In the genomic region with DNA sequence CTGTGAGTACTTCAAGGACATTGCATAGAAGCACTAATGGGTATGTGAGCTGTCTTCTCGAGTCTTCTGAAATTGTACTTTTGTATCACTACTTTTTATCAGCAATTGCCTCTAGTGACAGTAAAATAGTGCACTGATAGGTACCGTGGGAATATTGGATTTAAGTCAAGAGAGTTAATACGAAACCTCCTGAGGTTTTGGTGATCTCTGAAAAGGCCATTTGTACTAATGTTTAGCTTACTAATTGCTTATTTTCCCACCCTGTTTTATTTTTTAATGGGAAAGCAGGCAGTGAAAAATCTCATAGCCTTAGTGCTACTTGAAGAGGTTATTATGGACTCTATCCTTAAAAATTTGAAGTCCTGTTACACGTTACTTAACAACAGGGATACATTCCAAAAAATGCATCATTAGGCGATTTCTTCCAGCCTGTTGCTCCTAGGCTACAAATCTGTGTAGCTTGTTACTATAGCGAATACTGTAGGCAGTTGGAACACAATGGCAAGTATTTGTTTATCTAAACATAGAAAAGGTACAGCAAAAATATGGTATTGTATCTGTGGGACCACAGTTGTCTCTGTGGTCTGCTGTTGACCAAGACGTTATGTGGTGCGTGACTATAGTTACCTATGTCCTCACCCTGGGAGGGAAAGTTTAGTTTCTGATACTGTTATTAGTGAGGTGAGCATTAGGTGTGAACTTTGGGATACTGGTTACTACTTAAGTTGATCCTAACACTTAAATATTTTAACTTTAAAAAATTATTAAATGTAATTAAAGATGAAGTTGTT, we compare ENCODE assay signal across 10 cellular contexts.
DNase-seq lines count a peak whose midpoint lies in the region; ATAC-seq and TF ChIP-seq lines count a peak whose summit lies in the region.
"Had no signal": no experiment of that assay in that cellular context is flagged by ENCODE, and none has a peak within 500 bp of the region (broad histone marks: within the 10 kb centered on the region; RNA-seq: fewer than 3 reads in every experiment).

No MANE protein-coding gene starts in this region.

- TF ChIP-seq CTCF in prostate gland (IDR thresholded peaks at IDR 0.05) (no peak), progenitor cell of endocrine pancreas (IDR thresholded peaks at IDR 0.05; ENCODE audit: unreplicated experiment) (no peak)

- H3K27ac Mint-ChIP-seq in activated T-cell treated with anti-CD3 and anti-CD28 coated beads, Interleukin-2, amount 50 U/mL, for 72 hours: peak overlapping the region; percentile 63
- no peak overlapping the region for H3K27ac Mint-ChIP-seq in progenitor cell of endocrine pancreas

- no peak overlapping the region for H3K27ac ChIP-seq in prostate gland
- H3K27ac ChIP-seq: uterus had no signal

- H3K9ac ChIP-seq in skeletal muscle satellite cell (ENCODE audit: low read depth, low read length): no peak overlapping the region

- H3K36me3 Mint-ChIP-seq in activated T-cell treated with anti-CD3 and anti-CD28 coated beads, Interleukin-2, amount 50 U/mL, for 72 hours (ENCODE audit: insufficient read depth in 2 of 2): peaks cover 17 to 37% of the 10 kb centered on the region in 2 donors
- H3K36me3 Mint-ChIP-seq in progenitor cell of endocrine pancreas (ENCODE audit: insufficient read depth): peaks cover 13% of the 10 kb centered on the region

- peak overlapping the region; percentile 46 for H3K4me2 ChIP-seq in skeletal muscle satellite cell (ENCODE audit: low read length)

- peaks cover 73% of the 10 kb centered on the region for H3K4me1 Mint-ChIP-seq in activated T-cell treated with anti-CD3 and anti-CD28 coated beads, Interleukin-2, amount 50 U/mL, for 72 hours (ENCODE audit: low read depth)
- peaks cover 4% of the 10 kb centered on the region for H3K4me1 Mint-ChIP-seq in progenitor cell of endocrine pancreas (ENCODE audit: low read depth)

- H3K27me3 Mint-ChIP-seq in activated T-cell treated with anti-CD3 and anti-CD28 coated beads, Interleukin-2, amount 50 U/mL, for 72 hours (ENCODE audit: low read depth): no peaks in the 10 kb centered on the region
- no peaks in the 10 kb centered on the region for H3K27me3 Mint-ChIP-seq in progenitor cell of endocrine pancreas

- DNase-seq in activated T-cell treated with anti-CD3 and anti-CD28 coated beads, Interleukin-2, amount 50 U/mL, for 72 hours: no peak
- no peak for DNase-seq in activated T-cell treated with anti-CD3 and anti-CD28 coated beads for 4 hours
- DNase-seq in dermis blood vessel endothelial cell: peak; percentile 42
- DNase-seq in prostate gland (ENCODE audit: low spot score): no peak
- DNase-seq in progenitor cell of endocrine pancreas (ENCODE audit: low spot score, unreplicated experiment): no peak
- DNase-seq: activated T-cell treated with anti-CD3 and anti-CD28 coated beads, Interleukin-2, amount 50 U/mL, for 1 hour; uterus had no signal

- H3K4me1 ChIP-seq in skeletal muscle satellite cell (ENCODE audit: control insufficient read depth, insufficient read depth, low read length): peaks cover 44% of the 10 kb centered on the region
- no peaks in the 10 kb centered on the region for H3K4me1 ChIP-seq in prostate gland (replicated peaks)
- H3K4me1 ChIP-seq: uterus had no signal

- WGBS in prostate gland: 83% methylated on average over 8 of the region's 8 CpGs

- ATAC-seq in activated T-cell treated with anti-CD3 and anti-CD28 coated beads, Interleukin-2, amount 50 U/mL, for 72 hours (replicated peaks in 1 of 2): no peak
- ATAC-seq in HG03520 (IDR thresholded peaks at IDR 0.05; ENCODE audit: unreplicated experiment) (peak; percentile 78), GM19023 (IDR thresholded peaks at IDR 0.05; ENCODE audit: unreplicated experiment) (no peak)

- peak overlapping the region in 1 of 2 donors; percentile 33 for H3K4me3 Mint-ChIP-seq in activated T-cell treated with anti-CD3 and anti-CD28 coated beads, Interleukin-2, amount 50 U/mL, for 72 hours
- H3K4me3 Mint-ChIP-seq in progenitor cell of endocrine pancreas (ENCODE audit: low read depth): no peak overlapping the region

- H3K9me3 Mint-ChIP-seq in activated T-cell treated with anti-CD3 and anti-CD28 coated beads, Interleukin-2, amount 50 U/mL, for 72 hours: no peaks in the 10 kb centered on the region
- no peaks in the 10 kb centered on the region for H3K9me3 Mint-ChIP-seq in progenitor cell of endocrine pancreas (ENCODE audit: low read depth)

- H3K9me3 ChIP-seq in skeletal muscle satellite cell (replicated peaks; ENCODE audit: low read length) (no peaks in the 10 kb centered on the region), prostate gland (no peaks in the 10 kb centered on the region)
- H3K9me3 ChIP-seq: uterus had no signal

- intact Hi-C loops in prostate gland (cut with DNase I): no loop called here

- TF ChIP-seq POLR2A in prostate gland (IDR thresholded peaks at IDR 0.05): no peak

- no peak overlapping the region for H3K4me3 ChIP-seq in skeletal muscle satellite cell (ENCODE audit: low read length)
- H3K4me3 ChIP-seq in prostate gland: no peak overlapping the region
- H3K4me3 ChIP-seq: uterus had no signal

- peaks cover 6% of the 10 kb centered on the region for H3K36me3 ChIP-seq in skeletal muscle satellite cell (ENCODE audit: insufficient read depth, low read length)
- no peaks in the 10 kb centered on the region for H3K36me3 ChIP-seq in prostate gland
- H3K36me3 ChIP-seq: uterus had no signal

- H3K27me3 ChIP-seq in skeletal muscle satellite cell (ENCODE audit: control insufficient read depth, insufficient read depth, low read length) (no peaks in the 10 kb centered on the region), prostate gland (replicated peaks; ENCODE audit: insufficient read depth) (no peaks in the 10 kb centered on the region)
- H3K27me3 ChIP-seq: uterus had no signal
